17 cellular contexts compared by ENCODE assay signal in genomic region chr7:47496666-47497065, GRCh38.
DNase-seq lines count a peak whose midpoint lies in the region; TF ChIP-seq lines count a peak whose summit lies in the region.
"Had no signal": no experiment of that assay in that cellular context is flagged by ENCODE, and none has a peak within 500 bp of the region (broad histone marks: within the 10 kb centered on the region; RNA-seq: fewer than 3 reads in every experiment).

No MANE protein-coding gene starts in this region.

- no peak for TF ChIP-seq POLR2A in transverse colon (IDR thresholded peaks at IDR 0.05)

- WGBS in mesodermal cell (ENCODE audit: insufficient coverage in 2 of 2), 2 experiments = 83 to 86% methylated on average over 6 to 7 of the region's 7 CpGs
- 82 to 100% methylated on average over 2 to 7 of the region's 7 CpGs for WGBS in transverse colon (ENCODE audit: low coverage in 1 of 2), 2 donors

- H3K27ac Mint-ChIP-seq in dendritic cell treated with granulocyte-macrophage colony-stimulating factor and Interleukin-4, amounts not matched to agents 40 ng/mL and 50 ng/mL, for 4 days = peak overlapping the region; percentile 93
- H3K27ac Mint-ChIP-seq: activated naive CD4-positive, alpha-beta T cell treated with anti-CD3 and anti-CD28 coated beads for 36 hours; T-cell had no signal

- H3K4me3 ChIP-seq in mesodermal cell (ENCODE audit: extremely low read depth, insufficient read depth, low read length, poor library complexity, severe bottlenecking) (no peak overlapping the region), transverse colon (no peak overlapping the region)

- intact Hi-C loops in dendritic cell treated with granulocyte-macrophage colony-stimulating factor and Interleukin-4, amounts not matched to agents 40 ng/mL and 50 ng/mL, for 4 days (cut with micrococcal nuclease) = loop anchor here (2.0 to 5.0 kb wide), 3 partner anchors 16 to 171 kb away; no protein-coding TSS in a partner anchor
- intact Hi-C loops in transverse colon (cut with DNase I; ENCODE audit: low total_unique reads) = no loop called here

- H3K36me3 Mint-ChIP-seq in dendritic cell treated with granulocyte-macrophage colony-stimulating factor and Interleukin-4, amounts not matched to agents 40 ng/mL and 50 ng/mL, for 4 days (ENCODE audit: low read depth) = peaks cover 36% of the 10 kb centered on the region
- H3K36me3 Mint-ChIP-seq: T-cell had no signal

- H3K4me1 ChIP-seq in mesodermal cell (ENCODE audit: control insufficient read depth, insufficient read depth, low read length, poor library complexity, severe bottlenecking) = peaks cover 52% of the 10 kb centered on the region
- H3K4me1 ChIP-seq in transverse colon = peaks cover 47 to 78% (median 62%) of the 10 kb centered on the region in 4 donors

- peaks cover 90% of the 10 kb centered on the region for H3K4me1 Mint-ChIP-seq in dendritic cell treated with granulocyte-macrophage colony-stimulating factor and Interleukin-4, amounts not matched to agents 40 ng/mL and 50 ng/mL, for 4 days (ENCODE audit: low read depth)

- peaks cover 6% of the 10 kb centered on the region for H3K36me3 ChIP-seq in mesodermal cell (ENCODE audit: control insufficient read depth, insufficient read depth, low read length)
- H3K36me3 ChIP-seq in transverse colon = no peaks in the 10 kb centered on the region

- H3K27me3 Mint-ChIP-seq in dendritic cell treated with granulocyte-macrophage colony-stimulating factor and Interleukin-4, amounts not matched to agents 40 ng/mL and 50 ng/mL, for 4 days = no peaks in the 10 kb centered on the region

- no peak for TF ChIP-seq EP300 in transverse colon (IDR thresholded peaks at IDR 0.05; ENCODE audit: low read depth)

- H3K27ac ChIP-seq in mesodermal cell (ENCODE audit: low read depth, low read length, severe bottlenecking) (peak overlapping the region; percentile 16), transverse colon (peak overlapping the region; percentile 70 to 77 (median 74))
- H3K27ac ChIP-seq: 22Rv1 had no signal

- H3K4me3 Mint-ChIP-seq in dendritic cell treated with granulocyte-macrophage colony-stimulating factor and Interleukin-4, amounts not matched to agents 40 ng/mL and 50 ng/mL, for 4 days = peak overlapping the region; percentile 21
- H3K4me3 Mint-ChIP-seq: activated naive CD4-positive, alpha-beta T cell treated with anti-CD3 and anti-CD28 coated beads for 36 hours; T-cell had no signal

- H3K9me3 ChIP-seq in mesodermal cell (ENCODE audit: control insufficient read depth, low read length) (no peaks in the 10 kb centered on the region), transverse colon (no peaks in the 10 kb centered on the region)

- TF ChIP-seq CTCF in transverse colon (IDR thresholded peaks at IDR 0.05) = no peak

- no peaks in the 10 kb centered on the region for H3K9me3 Mint-ChIP-seq in dendritic cell treated with granulocyte-macrophage colony-stimulating factor and Interleukin-4, amounts not matched to agents 40 ng/mL and 50 ng/mL, for 4 days
- H3K9me3 Mint-ChIP-seq: activated naive CD4-positive, alpha-beta T cell treated with anti-CD3 and anti-CD28 coated beads for 36 hours; T-cell had no signal

- no peaks in the 10 kb centered on the region for H3K27me3 ChIP-seq in transverse colon

- in situ Hi-C loops in transverse colon (cut with MboI; ENCODE audit: low pct_ligation_motif_present in 1 of 4, low pct_unique_long_range_greater_than_20kb in 1 of 4, low sequenced_read_pairs in 3 of 4) = no loop called here

- peak; percentile 68 for DNase-seq in NCI-H82 (lab: John Stamatoyannopoulos, UW)
- no peak for DNase-seq in NCI-H82 treated with DMSO at 0.1 percent for 48 hours (lab: John Stamatoyannopoulos, UW; ENCODE audit: unreplicated experiment)
- no peak for DNase-seq in transverse colon
- no peak for DNase-seq in DMS114 treated with DMSO at 0.1 percent for 48 hours (lab: John Stamatoyannopoulos, UW; ENCODE audit: unreplicated experiment)
- DNase-seq in NCI-H1417 (lab: John Stamatoyannopoulos, UW) = no peak
- no peak for DNase-seq in activated CD4-positive, alpha-beta T cell treated with anti-CD3 and anti-CD28 coated beads for 48 hours
- DNase-seq: activated CD4-positive, alpha-beta T cell treated with anti-CD3 and anti-CD28 coated beads, Interleukin-2, amount 50 U/mL, for 4 hours; activated naive CD4-positive, alpha-beta T cell treated with anti-CD3 and anti-CD28 coated beads for 36 hours; activated T-cell treated with anti-CD3 and anti-CD28 coated beads for 4 hours; GF-D8; kidney glomerular epithelial cell; occipital lobe; stimulated activated CD4-positive, alpha-beta T cell treated with anti-CD3 and anti-CD28 coated beads, Interleukin-4, amount 100 ng/mL, for 24 hours; T-cell had no signal
